In the genomic region with DNA sequence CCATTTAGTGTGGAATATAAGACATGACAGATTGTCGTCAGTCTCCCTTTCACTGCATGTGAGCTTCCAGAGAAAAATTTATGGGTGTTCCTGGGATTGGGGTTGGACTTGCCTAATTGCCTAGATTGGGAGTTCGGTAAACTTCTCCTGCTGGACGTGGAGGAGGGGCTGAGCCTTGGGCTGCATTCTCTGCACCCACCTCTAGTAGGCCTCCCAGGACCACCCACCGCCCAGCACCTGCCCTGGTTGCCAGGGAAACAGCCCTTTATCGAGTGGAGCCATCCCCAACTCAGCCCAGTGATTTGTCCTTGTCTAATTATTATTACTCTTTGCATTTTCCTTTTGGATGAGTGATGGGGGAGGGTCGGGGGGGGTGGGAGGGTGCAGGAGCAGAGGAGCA, we compare ENCODE assay signal across 21 cellular contexts.
A peak's percentile ranks its signal among the peaks of the same experiment; 100 is the strongest.
DNase-seq lines count a peak whose midpoint lies in the region; ATAC-seq and TF ChIP-seq lines count a peak whose summit lies in the region.
"Had no signal": no experiment of that assay in that cellular context is flagged by ENCODE, and none has a peak within 500 bp of the region (broad histone marks: within the 10 kb centered on the region; RNA-seq: fewer than 3 reads in every experiment).

No MANE protein-coding gene starts in this region.

- no peak overlapping the region for H3K27ac Mint-ChIP-seq in stimulated activated naive B cell treated with anti-CD40 and anti-IgM and Interleukin-4, amounts not matched to agents 10 μg/mL and 1 μg/mL and 100 μg/mL, for 72 hours
- H3K27ac Mint-ChIP-seq: activated T-helper 17 cell treated with anti-CD3 and anti-CD28 coated beads, Interleukin-2, amount 50 U/mL, for 72 hours; CD8-positive, alpha-beta T cell had no signal

- no peaks in the 10 kb centered on the region for H3K27me3 ChIP-seq in DND-41 (ENCODE audit: insufficient read depth, low read length, poor library complexity)
- H3K27me3 ChIP-seq in HAP-1 (ENCODE audit: low read depth): peaks cover 3% of the 10 kb centered on the region; the same call in 1 of the 2 replicates
- H3K27me3 ChIP-seq in ascending aorta: no peaks in the 10 kb centered on the region
- H3K27me3 ChIP-seq: gastrocnemius medialis, pancreas had no signal

- H3K9me3 ChIP-seq in DND-41 (ENCODE audit: insufficient read depth, low read length, severe bottlenecking): no peaks in the 10 kb centered on the region
- H3K9me3 ChIP-seq in HAP-1: peaks cover 4% of the 10 kb centered on the region; the same call in 1 of the 2 replicates
- H3K9me3 ChIP-seq in ascending aorta: no peaks in the 10 kb centered on the region
- H3K9me3 ChIP-seq: gastrocnemius medialis, pancreas had no signal

- H3K79me2 ChIP-seq in DND-41 (ENCODE audit: insufficient read depth, low read length): no peaks in the 10 kb centered on the region

- H3K4me3 ChIP-seq in DND-41 (ENCODE audit: low read depth in 1 of 2, low read length in 2 of 2): no peak overlapping the region
- H3K4me3 ChIP-seq in HAP-1: no peak overlapping the region
- no peak overlapping the region for H3K4me3 ChIP-seq in ascending aorta
- H3K4me3 ChIP-seq: breast epithelium, gastrocnemius medialis, pancreas, PC-9 had no signal

- H3K9me3 Mint-ChIP-seq in stimulated activated naive B cell treated with anti-CD40 and anti-IgM and Interleukin-4, amounts not matched to agents 10 μg/mL and 1 μg/mL and 100 μg/mL, for 72 hours: peaks cover 5 to 7% of the 10 kb centered on the region in 2 donors
- H3K9me3 Mint-ChIP-seq: activated T-helper 17 cell treated with anti-CD3 and anti-CD28 coated beads, Interleukin-2, amount 50 U/mL, for 72 hours had no signal

- H3K4me2 ChIP-seq in DND-41 (ENCODE audit: insufficient read depth, low read length): no peak overlapping the region
- H3K4me2 ChIP-seq: PC-9 had no signal

- peak; percentile 47 for TF ChIP-seq CTCF in DND-41 (IDR thresholded peaks at IDR 0.05; ENCODE audit: borderline replicate concordance, extremely low read depth, low read length, poor library complexity, severe bottlenecking)
- TF ChIP-seq CTCF in ascending aorta (IDR thresholded peaks at IDR 0.05): no peak

- H2AFZ ChIP-seq in DND-41 (ENCODE audit: low read depth, low read length): no peak overlapping the region
- H2AFZ ChIP-seq: PC-9 had no signal

- in situ Hi-C loops in HAP-1 (cut with MboI; ENCODE audit: low sequenced_read_pairs): no loop called here

- peaks cover 0 to 2% of the 10 kb centered on the region in 2 donors for H3K4me1 Mint-ChIP-seq in stimulated activated naive B cell treated with anti-CD40 and anti-IgM and Interleukin-4, amounts not matched to agents 10 μg/mL and 1 μg/mL and 100 μg/mL, for 72 hours
- H3K4me1 Mint-ChIP-seq: activated T-helper 17 cell treated with anti-CD3 and anti-CD28 coated beads, Interleukin-2, amount 50 U/mL, for 72 hours had no signal

- DNase-seq in DND-41: no peak
- DNase-seq in HAP-1 (ENCODE audit: low spot score in 2 of 2): peak; percentile 7 to 63
- DNase-seq in OCI-M1 (lab: John Stamatoyannopoulos, UW): peak; percentile 4
- peak; percentile 78 for DNase-seq in left kidney (ENCODE audit: low read depth, low spot score)
- no peak for DNase-seq in NCI-H446 (lab: John Stamatoyannopoulos, UW)
- no peak for DNase-seq in stimulated activated naive B cell treated with anti-CD40 and anti-IgM and Interleukin-4, amounts not matched to agents 10 μg/mL and 1 μg/mL and 100 μg/mL, for 72 hours
- no peak for DNase-seq in ascending aorta (ENCODE audit: low spot score in 2 of 2)
- DNase-seq: activated CD4-positive, CD25-positive, alpha-beta regulatory T cell treated with anti-CD3 and anti-CD28 coated beads, Interleukin-2, amount 50 U/mL, for 72 hours; CD8-positive, alpha-beta T cell; dermis blood vessel endothelial cell; erythroblast; gastrocnemius medialis; KG1; NCI-H1092 treated with DMSO at 0.1 percent for 48 hours; NCI-H345; pancreas; PC-9; stimulated activated CD4-positive, alpha-beta T cell treated with anti-CD3 and anti-CD28 coated beads, Interleukin-2, amount 100 ng/mL, for 48 hours had no signal

- H3K36me3 ChIP-seq in DND-41 (ENCODE audit: insufficient read depth, low read length) (no peaks in the 10 kb centered on the region), HAP-1 (replicated peaks) (no peaks in the 10 kb centered on the region), ascending aorta (no peaks in the 10 kb centered on the region)
- H3K36me3 ChIP-seq: breast epithelium, gastrocnemius medialis, pancreas had no signal

- ATAC-seq in DND-41 (ENCODE audit: insufficient read depth, low read depth) (peak; percentile 60), HG03280 (IDR thresholded peaks at IDR 0.05; ENCODE audit: unreplicated experiment) (no peak)
- no peak for ATAC-seq in stimulated activated naive B cell treated with anti-CD40 and anti-IgM and Interleukin-4, amounts not matched to agents 10 μg/mL and 1 μg/mL and 100 μg/mL, for 72 hours (replicated peaks)
- ATAC-seq: activated T-helper 17 cell treated with anti-CD3 and anti-CD28 coated beads, Interleukin-2, amount 50 U/mL, for 72 hours; CD8-positive, alpha-beta T cell; gastrocnemius medialis; pancreas had no signal

- peaks cover 25 to 51% of the 10 kb centered on the region in 2 donors for H3K27me3 Mint-ChIP-seq in stimulated activated naive B cell treated with anti-CD40 and anti-IgM and Interleukin-4, amounts not matched to agents 10 μg/mL and 1 μg/mL and 100 μg/mL, for 72 hours

- H3K4me1 ChIP-seq in DND-41 (ENCODE audit: insufficient read depth, low read length): no peaks in the 10 kb centered on the region
- H3K4me1 ChIP-seq in HAP-1: no peaks in the 10 kb centered on the region
- H3K4me1 ChIP-seq in ascending aorta: no peaks in the 10 kb centered on the region
- H3K4me1 ChIP-seq: breast epithelium, gastrocnemius medialis, pancreas had no signal

- H3K36me3 Mint-ChIP-seq in stimulated activated naive B cell treated with anti-CD40 and anti-IgM and Interleukin-4, amounts not matched to agents 10 μg/mL and 1 μg/mL and 100 μg/mL, for 72 hours: peaks cover 0 to 3% of the 10 kb centered on the region in 2 donors
- H3K36me3 Mint-ChIP-seq: CD8-positive, alpha-beta T cell had no signal

- no peak overlapping the region for H3K9ac ChIP-seq in DND-41 (ENCODE audit: low read depth, low read length)

- H3K4me3 Mint-ChIP-seq in stimulated activated naive B cell treated with anti-CD40 and anti-IgM and Interleukin-4, amounts not matched to agents 10 μg/mL and 1 μg/mL and 100 μg/mL, for 72 hours: no peak overlapping the region
- H3K4me3 Mint-ChIP-seq: activated T-helper 17 cell treated with anti-CD3 and anti-CD28 coated beads, Interleukin-2, amount 50 U/mL, for 72 hours; CD8-positive, alpha-beta T cell had no signal

- H3K27ac ChIP-seq in DND-41 (ENCODE audit: low read length) (no peak overlapping the region), ascending aorta (no peak overlapping the region)
- H3K27ac ChIP-seq: breast epithelium, gastrocnemius medialis, pancreas, PC-9 had no signal

- H4K20me1 ChIP-seq in DND-41 (ENCODE audit: insufficient read depth, low read length): no peaks in the 10 kb centered on the region

- intact Hi-C loops in ascending aorta (cut with DNase I): no loop called here

Comparison
In these comparisons a context has a peak if more than half of its experiments do, and no peak if none do; other contexts are left out.
1. DNase-seq: peak in HAP-1 (2 of 2), OCI-M1 (single experiment) and left kidney (single experiment); none in DND-41 (single experiment), NCI-H446 (0 of 2), stimulated activated naive B cell treated with anti-CD40 and anti-IgM and Interleukin-4, amounts not matched to agents 10 μg/mL and 1 μg/mL and 100 μg/mL, for 72 hours (single experiment) and ascending aorta (0 of 2).